In genomic region chr1:93021539-93022134, GRCh38 we compare ENCODE assay signal across 8 cellular contexts. TPM values are rescaled to one million over a fixed set of nuclear protein-coding genes. Genes with fewer than 3 reads are reported as not detected.
A peak's percentile ranks its signal among the peaks of the same experiment; 100 is the strongest.
DNase-seq lines count a peak whose midpoint lies in the region; ATAC-seq and TF ChIP-seq lines count a peak whose summit lies in the region.

No MANE protein-coding gene starts in this region.

- H3K27ac ChIP-seq in body of pancreas (no peak overlapping the region), vagina (no peak overlapping the region)

- H3K4me3 ChIP-seq in body of pancreas (no peak overlapping the region), vagina (no peak overlapping the region)

- peak; percentile 88 for TF ChIP-seq CTCF in GM10266 (IDR thresholded peaks at IDR 0.05; ENCODE audit: control insufficient read depth, insufficient read depth, low read depth, missing control alignments)
- TF ChIP-seq CTCF in body of pancreas (IDR thresholded peaks at IDR 0.05), result peak; percentile 36 to 78 (median 73)
- peak; percentile 25 to 51 (median 42) for TF ChIP-seq CTCF in vagina (IDR thresholded peaks at IDR 0.05)

- H3K4me1 ChIP-seq in body of pancreas, result no peaks in the 10 kb centered on the region
- no peaks in the 10 kb centered on the region for H3K4me1 ChIP-seq in vagina

- ATAC-seq in HG03045 (IDR thresholded peaks at IDR 0.05; ENCODE audit: unreplicated experiment), result peak; percentile 66
- ATAC-seq in body of pancreas, result peak; percentile 65
- ATAC-seq in left lobe of liver, result peak; percentile 97
- ATAC-seq in GM18873 (IDR thresholded peaks at IDR 0.05; ENCODE audit: low FRiP score, unreplicated experiment), result no peak

- peak; percentile 57 for DNase-seq in AG08395 (ENCODE audit: low spot score)
- DNase-seq in GM10266 (ENCODE audit: extremely low spot score), result peak; percentile 61
- DNase-seq in NCI-H526 treated with DMSO at 0.1 percent for 48 hours (lab: John Stamatoyannopoulos, UW), result peak; percentile 5
- DNase-seq in body of pancreas, result peak in 1 of 4 donors; percentile 26
- DNase-seq in left lobe of liver (ENCODE audit: low spot score), result no peak
- no peak for DNase-seq in vagina (ENCODE audit: extremely low spot score in 2 of 2)

- no peaks in the 10 kb centered on the region for H3K27me3 ChIP-seq in body of pancreas
- no peaks in the 10 kb centered on the region for H3K27me3 ChIP-seq in vagina

- H3K9me3 ChIP-seq in body of pancreas (no peaks in the 10 kb centered on the region), vagina (no peaks in the 10 kb centered on the region)

- TF ChIP-seq POLR2A in body of pancreas (IDR thresholded peaks at IDR 0.05) (no peak), vagina (IDR thresholded peaks at IDR 0.05) (no peak)

- intact Hi-C loops in body of pancreas (cut with DNase I), result no loop called here
- intact Hi-C loops in vagina (cut with DNase I), result no loop called here

- H3K36me3 ChIP-seq in body of pancreas (replicated peaks in 1 of 2; ENCODE audit: insufficient read depth in 1 of 2, low read depth in 2 of 2), result no peaks in the 10 kb centered on the region
- H3K36me3 ChIP-seq in vagina, result no peaks in the 10 kb centered on the region

- WGBS in body of pancreas, 2 donors, result 4 to 8% methylated on average over 4 of the region's 4 CpGs

RNA-seq across cellular contexts. Expression of gene MTF2, which starts 57.4 kb away (rescaled TPM):
- total RNA-seq in body of pancreas, result 10 to 100 TPM; 13.5 to 13.7 TPM
- total RNA-seq in left lobe of liver, result 8.2 TPM
- 16.7 TPM for total RNA-seq in vagina

Comparison
In these comparisons a context has a peak if more than half of its experiments do, and no peak if none do; other contexts are left out.
1. DNase-seq: peak in AG08395 (single experiment), GM10266 (single experiment) and NCI-H526 treated with DMSO at 0.1 percent for 48 hours (single experiment); none in left lobe of liver (single experiment) and vagina (0 of 2).
2. Peak in every context shown above with its lines, with median percentiles within 50 percentile points of each other: CTCF ChIP-seq.